In genomic region chr22:42299586-42300285, GRCh38 we compare ENCODE assay signal across 8 cellular contexts. TPM values are rescaled to one million over a fixed set of nuclear protein-coding genes. Genes with fewer than 3 reads are reported as not detected.
DNase-seq lines count a peak whose midpoint lies in the region; ATAC-seq, FAIRE-seq and TF ChIP-seq lines count a peak whose summit lies in the region.

No MANE protein-coding gene starts in this region.

- H3K9ac ChIP-seq in DND-41 (ENCODE audit: low read depth, low read length): peak overlapping the region; percentile 47

- no peaks in the 10 kb centered on the region for H3K36me3 ChIP-seq in DND-41 (ENCODE audit: insufficient read depth, low read length)

- H3K27ac Mint-ChIP-seq in nephron: peak overlapping the region; percentile 16 to 98 (median 95)

- peak overlapping the region; percentile 53; the same call in 1 of the 2 replicates for H2AFZ ChIP-seq in DND-41 (ENCODE audit: low read depth, low read length)

- H3K4me1 ChIP-seq in DND-41 (ENCODE audit: insufficient read depth, low read length): peaks cover 35% of the 10 kb centered on the region

- DNase-seq in DND-41: peak; percentile 86
- peak; percentile 5 for DNase-seq in OCI-M2 (lab: John Stamatoyannopoulos, UW; ENCODE audit: unreplicated experiment)
- DNase-seq in activated naive CD4-positive, alpha-beta T cell treated with anti-CD3 and anti-CD28 coated beads, Interleukin-2, amount 50 U/mL, for 16 hours: peak; percentile 45
- no peak for DNase-seq in NCI-H345 (lab: John Stamatoyannopoulos, UW)
- DNase-seq in hypothalamus (lab: John Stamatoyannopoulos, UW): no peak
- DNase-seq in frontal cortex (ENCODE audit: low spot score in 2 of 2): no peak

- peak overlapping the region; percentile 76 for H3K27ac ChIP-seq in DND-41 (ENCODE audit: low read length)

- H3K79me2 ChIP-seq in DND-41 (ENCODE audit: insufficient read depth, low read length): peaks cover 12% of the 10 kb centered on the region; the same call in 1 of the 2 replicates

- H4K20me1 ChIP-seq in DND-41 (ENCODE audit: insufficient read depth, low read length): peaks cover 84% of the 10 kb centered on the region

- H3K9me3 Mint-ChIP-seq in nephron: no peaks in the 10 kb centered on the region

- peak overlapping the region in 1 of 2 experiments; percentile 38; a peak in 2 of 4 replicates for H3K4me3 ChIP-seq in DND-41 (ENCODE audit: low read depth in 1 of 2, low read length in 2 of 2)

- no peak for FAIRE-seq in frontal cortex (lab: Jason Lieb, UNC)

- peaks cover 53% of the 10 kb centered on the region for H3K27me3 Mint-ChIP-seq in nephron (ENCODE audit: low read depth)

- peak; percentile 73 for ATAC-seq in DND-41 (ENCODE audit: insufficient read depth, low read depth)
- no peak for ATAC-seq in GM18909 (IDR thresholded peaks at IDR 0.05; ENCODE audit: poor library complexity, unreplicated experiment)

- H3K4me3 Mint-ChIP-seq in nephron: peak overlapping the region; percentile 23 to 56 (median 38)

- H3K4me1 Mint-ChIP-seq in nephron: peaks cover 42% of the 10 kb centered on the region

- peak overlapping the region; percentile 65 for H3K4me2 ChIP-seq in DND-41 (ENCODE audit: insufficient read depth, low read length)

- no peaks in the 10 kb centered on the region for H3K9me3 ChIP-seq in DND-41 (ENCODE audit: insufficient read depth, low read length, severe bottlenecking)

- TF ChIP-seq CTCF in DND-41 (IDR thresholded peaks at IDR 0.05; ENCODE audit: borderline replicate concordance, extremely low read depth, low read length, poor library complexity, severe bottlenecking) (no peak), nephron (IDR thresholded peaks at IDR 0.05; ENCODE audit: unreplicated experiment in 3 of 3) (no peak)

- no peaks in the 10 kb centered on the region for H3K27me3 ChIP-seq in DND-41 (ENCODE audit: insufficient read depth, low read length, poor library complexity)

- H3K36me3 Mint-ChIP-seq in nephron (ENCODE audit: low read depth): no peaks in the 10 kb centered on the region

RNA-seq across cellular contexts. Expression of gene TCF20, which starts 29.3 kb away (rescaled TPM):
- 60.3 TPM for total RNA-seq in frontal cortex

Comparison
In these comparisons a context has a peak if more than half of its experiments do, and no peak if none do; other contexts are left out.
1. DNase-seq: peak in DND-41 (single experiment), OCI-M2 (single experiment) and activated naive CD4-positive, alpha-beta T cell treated with anti-CD3 and anti-CD28 coated beads, Interleukin-2, amount 50 U/mL, for 16 hours (single experiment); none in NCI-H345 (single experiment), hypothalamus (0 of 51) and frontal cortex (0 of 2).